Comparison of ENCODE assay signal across 20 cellular contexts in genomic region chr4:8103421-8103820, GRCh38.
"Had no signal": no experiment of that assay in that cellular context is flagged by ENCODE, and none has a peak within 500 bp of the region (broad histone marks: within the 10 kb centered on the region; RNA-seq: fewer than 3 reads in every experiment).

No MANE protein-coding gene starts in this region.

- H3K4me1 Mint-ChIP-seq: naive B cell; stimulated activated naive B cell treated with anti-CD40 and anti-IgM and Interleukin-4, amounts not matched to agents 10 μg/mL and 1 μg/mL and 100 μg/mL, for 72 hours had no signal

- H3K36me3 ChIP-seq: left lung, pancreas, transverse colon, vagina had no signal

- ATAC-seq: effector memory CD8-positive, alpha-beta T cell; left cardiac atrium; left lung; mucosa of descending colon; pancreas; stimulated activated naive B cell treated with anti-CD40 and anti-IgM and Interleukin-4, amounts not matched to agents 10 μg/mL and 1 μg/mL and 100 μg/mL, for 72 hours had no signal

- H3K27ac Mint-ChIP-seq: effector memory CD8-positive, alpha-beta T cell; mesothelial cell of epicardium; naive B cell; nephron; stimulated activated naive B cell treated with anti-CD40 and anti-IgM and Interleukin-4, amounts not matched to agents 10 μg/mL and 1 μg/mL and 100 μg/mL, for 72 hours; stimulated activated naive CD8-positive, alpha-beta T cell treated with anti-CD3 and anti-CD28 coated beads, Interleukin-15, Interleukin-2, amounts not matched to agents 100 ng/mL and 50 ng/mL, for 24 hours had no signal

- H3K9me3 ChIP-seq: left lung, mucosa of descending colon, pancreas, transverse colon, vagina had no signal

- H3K4me3 ChIP-seq: left lung, mucosa of descending colon, pancreas, transverse colon, vagina had no signal

- H3K36me3 Mint-ChIP-seq: mesothelial cell of epicardium had no signal

- DNase-seq: cerebellar nuclear complex; cortex of kidney; effector memory CD8-positive, alpha-beta T cell; head of caudate nucleus; left cardiac atrium; mesenchymal stem cell; naive B cell; occipital lobe; small intestine; stimulated activated CD4-positive, alpha-beta T cell treated with anti-CD3 and anti-CD28 coated beads, Interleukin-15, amount 100 ng/mL, for 24 hours; stimulated activated CD4-positive, alpha-beta T cell treated with anti-CD3 and anti-CD28 coated beads, Interleukin-2, amount 100 ng/mL, for 48 hours; stimulated activated naive B cell treated with anti-CD40 and anti-IgM and Interleukin-4, amounts not matched to agents 10 μg/mL and 1 μg/mL and 100 μg/mL, for 72 hours; transverse colon had no signal

- H3K4me3 Mint-ChIP-seq: effector memory CD8-positive, alpha-beta T cell; mesothelial cell of epicardium; naive B cell; nephron; stimulated activated naive B cell treated with anti-CD40 and anti-IgM and Interleukin-4, amounts not matched to agents 10 μg/mL and 1 μg/mL and 100 μg/mL, for 72 hours; stimulated activated naive CD8-positive, alpha-beta T cell treated with anti-CD3 and anti-CD28 coated beads, Interleukin-15, Interleukin-2, amounts not matched to agents 100 ng/mL and 50 ng/mL, for 24 hours had no signal

- H3K27me3 Mint-ChIP-seq: effector memory CD8-positive, alpha-beta T cell had no signal

- H3K27me3 ChIP-seq: left lung, pancreas, transverse colon, vagina had no signal

- H3K9me3 Mint-ChIP-seq: effector memory CD8-positive, alpha-beta T cell; mesothelial cell of epicardium; nephron; stimulated activated naive CD8-positive, alpha-beta T cell treated with anti-CD3 and anti-CD28 coated beads, Interleukin-15, Interleukin-2, amounts not matched to agents 100 ng/mL and 50 ng/mL, for 24 hours had no signal

- H3K27ac ChIP-seq: left lung, pancreas, transverse colon, vagina had no signal
